ENCODE assay signal across 22 cellular contexts in genomic region chr17:17926036-17926435, GRCh38.
"Had no signal": no experiment of that assay in that cellular context is flagged by ENCODE, and none has a peak within 500 bp of the region (broad histone marks: within the 10 kb centered on the region; RNA-seq: fewer than 3 reads in every experiment).

No MANE protein-coding gene starts in this region.

- H3K4me3 Mint-ChIP-seq: activated naive CD8-positive, alpha-beta T cell; activated T-cell treated with anti-CD3 and anti-CD28 coated beads, Interleukin-2, amount 50 U/mL, for 72 hours; brain; central memory CD8-positive, alpha-beta T cell; dendritic cell treated with granulocyte-macrophage colony-stimulating factor and Interleukin-4, amounts not matched to agents 40 ng/mL and 50 ng/mL, for 4 days; effector memory CD8-positive, alpha-beta T cell; immature natural killer cell; naive thymus-derived CD8-positive, alpha-beta T cell; stimulated activated naive B cell treated with anti-CD40 and anti-IgM and Interleukin-4, amounts not matched to agents 10 μg/mL and 1 μg/mL and 100 μg/mL, for 72 hours; WTC11 had no signal

- H3K36me3 ChIP-seq: upper lobe of left lung had no signal

- H3K9me3 Mint-ChIP-seq: activated T-cell treated with anti-CD3 and anti-CD28 coated beads, Interleukin-2, amount 50 U/mL, for 72 hours; brain; central memory CD8-positive, alpha-beta T cell; effector memory CD8-positive, alpha-beta T cell; immature natural killer cell; naive thymus-derived CD8-positive, alpha-beta T cell; WTC11 had no signal

- H3K27me3 Mint-ChIP-seq: activated naive CD8-positive, alpha-beta T cell; brain; central memory CD8-positive, alpha-beta T cell; dendritic cell treated with granulocyte-macrophage colony-stimulating factor and Interleukin-4, amounts not matched to agents 40 ng/mL and 50 ng/mL, for 4 days; effector memory CD8-positive, alpha-beta T cell; naive thymus-derived CD8-positive, alpha-beta T cell; stimulated activated naive B cell treated with anti-CD40 and anti-IgM and Interleukin-4, amounts not matched to agents 10 μg/mL and 1 μg/mL and 100 μg/mL, for 72 hours had no signal

- H3K27ac Mint-ChIP-seq: activated naive CD8-positive, alpha-beta T cell; activated T-cell treated with anti-CD3 and anti-CD28 coated beads, Interleukin-2, amount 50 U/mL, for 72 hours; dendritic cell treated with granulocyte-macrophage colony-stimulating factor and Interleukin-4, amounts not matched to agents 40 ng/mL and 50 ng/mL, for 4 days; effector memory CD8-positive, alpha-beta T cell; WTC11 had no signal

- H3K27me3 ChIP-seq: foreskin keratinocyte, upper lobe of left lung had no signal

- ATAC-seq: activated T-cell treated with anti-CD3 and anti-CD28 coated beads, Interleukin-2, amount 50 U/mL, for 72 hours; effector memory CD8-positive, alpha-beta T cell; foreskin keratinocyte; mucosa of descending colon; naive thymus-derived CD8-positive, alpha-beta T cell; stimulated activated naive B cell treated with anti-CD40 and anti-IgM and Interleukin-4, amounts not matched to agents 10 μg/mL and 1 μg/mL and 100 μg/mL, for 72 hours; WTC11 had no signal

- H3K9me3 ChIP-seq: mucosa of descending colon, upper lobe of left lung had no signal

- DNase-seq: activated CD4-positive, alpha-beta T cell treated with anti-CD3 and anti-CD28 coated beads for 48 hours; activated CD8-positive, alpha-beta memory T cell treated with anti-CD3 and anti-CD28 coated beads, Interleukin-2, amount 50 U/mL, for 48 hours; activated gamma-delta T cell; activated T-cell treated with anti-CD3 and anti-CD28 coated beads, Interleukin-2, amount 50 U/mL, for 72 hours; amygdala; effector memory CD8-positive, alpha-beta T cell; foreskin keratinocyte; glutamatergic neuron; immature natural killer cell; mammary epithelial cell; mucosa of descending colon; naive thymus-derived CD8-positive, alpha-beta T cell; stimulated activated CD4-positive, alpha-beta T cell treated with anti-CD3 and anti-CD28 coated beads, Interleukin-2, amount 100 ng/mL, for 48 hours; stimulated activated naive B cell treated with anti-CD40 and anti-IgM and Interleukin-4, amounts not matched to agents 10 μg/mL and 1 μg/mL and 100 μg/mL, for 72 hours; T-helper 2 cell; upper lobe of left lung had no signal

- H3K36me3 Mint-ChIP-seq: activated naive CD8-positive, alpha-beta T cell; brain; immature natural killer cell; WTC11 had no signal

- H3K27ac ChIP-seq: foreskin keratinocyte, parathyroid adenoma, upper lobe of left lung had no signal

- H3K4me3 ChIP-seq: mucosa of descending colon, upper lobe of left lung had no signal
